ENCODE assay signal across 17 cellular contexts in the genomic region with DNA sequence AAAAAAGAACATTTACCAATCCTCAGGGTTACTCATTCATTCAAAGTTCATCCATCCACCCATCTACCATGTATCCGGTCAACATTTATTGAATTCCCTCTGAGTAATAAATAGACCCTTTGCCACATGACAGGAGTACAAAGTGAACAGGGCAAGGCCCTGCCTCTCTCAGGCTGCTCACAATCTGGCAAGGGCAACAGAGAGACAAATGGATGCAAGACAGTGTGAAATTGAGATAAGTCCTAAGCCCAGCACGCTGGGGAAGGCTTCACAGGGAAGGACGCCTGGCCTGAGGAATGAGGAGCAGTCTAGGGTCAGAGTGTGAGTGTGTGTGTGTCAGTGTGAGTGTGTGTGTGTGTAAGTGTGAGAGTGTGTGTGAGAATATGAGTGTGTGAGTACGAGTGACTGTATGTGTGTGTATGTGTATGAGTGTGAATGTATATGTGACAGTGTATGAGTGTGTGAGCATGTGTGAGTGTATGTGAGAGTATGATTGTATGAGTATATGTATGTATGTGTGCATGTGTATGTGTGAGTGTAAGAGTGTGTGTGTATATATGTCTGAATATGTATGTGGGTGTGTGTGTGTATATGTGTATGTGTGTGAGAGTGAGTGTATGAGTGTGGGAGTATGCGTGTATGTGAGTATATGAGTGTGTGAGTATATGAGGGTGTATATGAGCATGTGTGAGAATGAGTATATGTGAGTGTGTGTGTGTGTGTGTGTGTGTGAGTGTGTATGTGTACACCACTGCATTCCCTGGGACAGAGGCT.
"Had no signal": no experiment of that assay in that cellular context is flagged by ENCODE, and none has a peak within 500 bp of the region (broad histone marks: within the 10 kb centered on the region; RNA-seq: fewer than 3 reads in every experiment).

No MANE protein-coding gene starts in this region.

- H3K36me3 ChIP-seq: adrenal gland, lower lobe of right lung, spleen, upper lobe of right lung had no signal

- H3K9me3 Mint-ChIP-seq: activated CD4-positive, alpha-beta memory T cell treated with anti-CD3 and anti-CD28 coated beads for 36 hours; activated naive CD4-positive, alpha-beta T cell treated with anti-CD3 and anti-CD28 coated beads, Interleukin-2, amount 10 ng/mL, durations not matched to agents 7 days and 5 days; central memory CD8-positive, alpha-beta T cell; dendritic cell treated with granulocyte-macrophage colony-stimulating factor and Interleukin-4, amounts not matched to agents 40 ng/mL and 50 ng/mL, for 4 days; endodermal cell; naive B cell; T-helper 2 cell treated with Interferon-gamma antibody and Interleukin-4, amounts not matched to agents 5 μg/mL and 100 μg/mL, for 36 hours had no signal

- DNase-seq: activated CD4-positive, CD25-positive, alpha-beta regulatory T cell treated with anti-CD3 and anti-CD28 coated beads, Interleukin-2, amount 50 U/mL, for 72 hours; activated CD8-positive, alpha-beta memory T cell treated with anti-CD3 and anti-CD28 coated beads, Interleukin-2, amount 50 U/mL, for 4 hours; activated naive CD4-positive, alpha-beta T cell treated with anti-CD3 and anti-CD28 coated beads, Interleukin-2, amount 10 ng/mL, durations not matched to agents 7 days and 5 days; adrenal gland; erythroblast; hypothalamus; lower lobe of right lung; naive B cell; spleen; stimulated activated CD4-positive, alpha-beta T cell treated with anti-CD3 and anti-CD28 coated beads, Interleukin-2, amount 100 ng/mL, for 24 hours; SW 1271; upper lobe of right lung had no signal

- H3K27ac Mint-ChIP-seq: activated CD4-positive, alpha-beta memory T cell treated with anti-CD3 and anti-CD28 coated beads for 36 hours; activated naive CD4-positive, alpha-beta T cell treated with anti-CD3 and anti-CD28 coated beads, Interleukin-2, amount 10 ng/mL, durations not matched to agents 7 days and 5 days; dendritic cell treated with granulocyte-macrophage colony-stimulating factor and Interleukin-4, amounts not matched to agents 40 ng/mL and 50 ng/mL, for 4 days; endodermal cell; naive B cell; T-helper 2 cell treated with Interferon-gamma antibody and Interleukin-4, amounts not matched to agents 5 μg/mL and 100 μg/mL, for 36 hours had no signal

- H3K36me3 Mint-ChIP-seq: activated CD4-positive, alpha-beta memory T cell treated with anti-CD3 and anti-CD28 coated beads for 36 hours; activated naive CD4-positive, alpha-beta T cell treated with anti-CD3 and anti-CD28 coated beads, Interleukin-2, amount 10 ng/mL, durations not matched to agents 7 days and 5 days; naive B cell had no signal

- H3K4me3 ChIP-seq: adrenal gland, lower lobe of right lung, spleen, upper lobe of right lung had no signal

- ATAC-seq: lower lobe of right lung, upper lobe of right lung had no signal

- H3K4me1 ChIP-seq: adrenal gland, lower lobe of right lung, spleen, upper lobe of right lung had no signal

- H3K9me3 ChIP-seq: adrenal gland, lower lobe of right lung, spleen, upper lobe of right lung had no signal

- H3K27me3 ChIP-seq: adrenal gland, spleen, upper lobe of right lung had no signal

- H3K4me1 Mint-ChIP-seq: central memory CD8-positive, alpha-beta T cell; endodermal cell had no signal

- H3K4me3 Mint-ChIP-seq: activated CD4-positive, alpha-beta memory T cell treated with anti-CD3 and anti-CD28 coated beads for 36 hours; activated naive CD4-positive, alpha-beta T cell treated with anti-CD3 and anti-CD28 coated beads, Interleukin-2, amount 10 ng/mL, durations not matched to agents 7 days and 5 days; central memory CD8-positive, alpha-beta T cell; dendritic cell treated with granulocyte-macrophage colony-stimulating factor and Interleukin-4, amounts not matched to agents 40 ng/mL and 50 ng/mL, for 4 days; endodermal cell; naive B cell; T-helper 2 cell treated with Interferon-gamma antibody and Interleukin-4, amounts not matched to agents 5 μg/mL and 100 μg/mL, for 36 hours had no signal

- H3K27ac ChIP-seq: adrenal gland, lower lobe of right lung, spleen, upper lobe of right lung had no signal
